Comparison of ENCODE assay signal across 9 cellular contexts in genomic region chr3:188037116-188037718, GRCh38.
DNase-seq lines count a peak whose midpoint lies in the region; ATAC-seq and TF ChIP-seq lines count a peak whose summit lies in the region.
"Had no signal": no experiment of that assay in that cellular context is flagged by ENCODE, and none has a peak within 500 bp of the region (broad histone marks: within the 10 kb centered on the region; RNA-seq: fewer than 3 reads in every experiment).

No MANE protein-coding gene starts in this region.

- ATAC-seq in psoas muscle, result peak; percentile 76 to 92 (median 84)
- no peak for ATAC-seq in HG02938 (IDR thresholded peaks at IDR 0.05; ENCODE audit: unreplicated experiment)
- no peak for ATAC-seq in GM18909 (IDR thresholded peaks at IDR 0.05; ENCODE audit: poor library complexity, unreplicated experiment)

- 37 to 51% (median 39%) methylated on average over 5 of the region's 5 CpGs for WGBS in psoas muscle, 3 donors

- DNase-seq in ELF-1 (ENCODE audit: low read depth, low spot score), result peak; percentile 71
- peak; percentile 66 for DNase-seq in RPMI7951 (ENCODE audit: low read depth)
- DNase-seq in fibroblast of the aortic adventitia (ENCODE audit: low read depth), result peak; percentile 55
- no peak for DNase-seq in psoas muscle
- no peak for DNase-seq in GM19240 (ENCODE audit: insufficient read length, low spot score)
- no peak for DNase-seq in immature natural killer cell
- DNase-seq: activated gamma-delta T cell treated with Interleukin-2 at 50 U/mL for 16 hours had no signal

- H3K27ac Mint-ChIP-seq in immature natural killer cell, result no peak overlapping the region

- H3K27ac ChIP-seq in psoas muscle, result no peak overlapping the region

- H3K9me3 ChIP-seq in psoas muscle, result no peaks in the 10 kb centered on the region

- peaks cover 4 to 8% (median 4%) of the 10 kb centered on the region in 3 donors for H3K36me3 Mint-ChIP-seq in immature natural killer cell

- H3K4me1 ChIP-seq in psoas muscle, result peaks cover 10% of the 10 kb centered on the region

- H3K27me3 Mint-ChIP-seq in immature natural killer cell (ENCODE audit: low read depth in 3 of 3), result peaks cover 1 to 8% (median 4%) of the 10 kb centered on the region in 3 donors

- no peaks in the 10 kb centered on the region for H3K36me3 ChIP-seq in psoas muscle (ENCODE audit: insufficient read depth in 1 of 2, low read depth in 1 of 2)

- H3K27me3 ChIP-seq in psoas muscle (ENCODE audit: insufficient read depth in 3 of 3, low read length in 2 of 3), result no peaks in the 10 kb centered on the region

- H3K4me1 Mint-ChIP-seq in immature natural killer cell, result peaks cover 16 to 24% of the 10 kb centered on the region in 2 donors

- peaks cover 0 to 4% (median 0%) of the 10 kb centered on the region in 6 donors for H3K9me3 Mint-ChIP-seq in immature natural killer cell

- TF ChIP-seq CTCF in fibroblast of the aortic adventitia (IDR thresholded peaks at IDR 0.05; ENCODE audit: insufficient read depth, low read length) (peak; percentile 49), psoas muscle (IDR thresholded peaks at IDR 0.05) (peak; percentile 56)

- H3K4me3 ChIP-seq in fibroblast of the aortic adventitia (ENCODE audit: low read depth, low read length), result no peak overlapping the region
- H3K4me3 ChIP-seq in psoas muscle, result peak overlapping the region; percentile 20

- intact Hi-C loops in psoas muscle (cut with DNase I), result loop anchor here in 1 of 2 donors (10.0 kb wide), 1 partner anchor 918 kb away; no protein-coding TSS in a partner anchor

- H3K4me3 Mint-ChIP-seq in immature natural killer cell, result no peak overlapping the region

Comparison
In these comparisons a context has a peak if more than half of its experiments do, and no peak if none do; other contexts are left out.
1. DNase-seq: peak in ELF-1 (single experiment), RPMI7951 (single experiment) and fibroblast of the aortic adventitia (single experiment); none in psoas muscle (0 of 2), GM19240 (single experiment) and immature natural killer cell (0 of 3).
2. ATAC-seq: peak in psoas muscle (4 of 4); none in HG02938 (single experiment) and GM18909 (single experiment).